In the genomic region with DNA sequence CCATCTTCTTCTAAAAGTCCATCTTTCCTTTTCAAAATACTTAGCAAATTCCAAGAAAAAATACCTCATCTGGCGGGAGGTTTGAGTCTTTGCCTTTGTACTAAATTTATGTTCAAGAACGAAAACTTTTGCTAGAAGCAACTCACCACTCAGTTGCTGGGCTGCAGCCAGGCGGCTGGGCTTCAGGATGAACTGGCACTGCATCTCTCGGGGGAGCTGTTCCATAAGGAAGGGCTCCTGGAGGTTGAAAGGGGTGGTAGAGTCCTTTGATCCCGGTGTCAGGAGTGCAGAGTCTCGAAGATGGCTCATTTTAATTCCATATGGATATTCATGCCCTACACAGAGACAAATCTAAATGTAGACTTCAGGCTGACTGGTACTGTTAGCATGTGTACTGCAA, we compare ENCODE assay signal across 20 cellular contexts.
"Had no signal": no experiment of that assay in that cellular context is flagged by ENCODE, and none has a peak within 500 bp of the region (broad histone marks: within the 10 kb centered on the region; RNA-seq: fewer than 3 reads in every experiment).

No MANE protein-coding gene starts in this region.

- H3K4me1 ChIP-seq: heart left ventricle, left ventricle myocardium inferior, lower lobe of right lung, sigmoid colon had no signal

- H3K4me3 ChIP-seq: coronary artery, heart left ventricle, left ventricle myocardium inferior, lower lobe of right lung, sigmoid colon, skin epidermis, thoracic aorta had no signal

- H3K27ac ChIP-seq: coronary artery, heart left ventricle, left ventricle myocardium inferior, lower lobe of right lung, sigmoid colon, skin epidermis, thoracic aorta had no signal

- ATAC-seq: heart left ventricle; left cardiac atrium; lower lobe of right lung; naive thymus-derived CD4-positive, alpha-beta T cell; stimulated activated naive B cell treated with anti-CD40 and anti-IgM and Interleukin-4, amounts not matched to agents 10 μg/mL and 1 μg/mL and 100 μg/mL, for 72 hours; stimulated activated naive CD8-positive, alpha-beta T cell treated with anti-CD3 and anti-CD28 coated beads, Interleukin-15, amount 100 ng/mL, for 72 hours had no signal

- H3K4me3 Mint-ChIP-seq: immature natural killer cell; naive thymus-derived CD4-positive, alpha-beta T cell; stimulated activated naive B cell treated with anti-CD40 and anti-IgM and Interleukin-4, amounts not matched to agents 10 μg/mL and 1 μg/mL and 100 μg/mL, for 72 hours; stimulated activated naive CD8-positive, alpha-beta T cell treated with anti-CD3 and anti-CD28 coated beads, Interleukin-15, amount 100 ng/mL, for 72 hours had no signal

- H3K36me3 Mint-ChIP-seq: immature natural killer cell; naive thymus-derived CD4-positive, alpha-beta T cell had no signal

- H3K36me3 ChIP-seq: heart left ventricle, left ventricle myocardium inferior, sigmoid colon, thoracic aorta had no signal

- DNase-seq: effector CD4-positive, alpha-beta T cell; foreskin melanocyte; heart left ventricle; hippocampal formation; immature natural killer cell; kidney; left cardiac atrium; left ventricle myocardium inferior; lower lobe of right lung; mesenchymal stem cell; naive thymus-derived CD4-positive, alpha-beta T cell; sigmoid colon; stimulated activated CD4-positive, alpha-beta T cell treated with anti-CD3 and anti-CD28 coated beads, Interleukin-2, amount 100 ng/mL, for 24 hours; stimulated activated CD4-positive, alpha-beta T cell treated with anti-CD3 and anti-CD28 coated beads, Interleukin-4, amount 100 ng/mL, for 4 hours; stimulated activated naive B cell treated with anti-CD40 and anti-IgM and Interleukin-4, amounts not matched to agents 10 μg/mL and 1 μg/mL and 100 μg/mL, for 72 hours; stimulated activated naive CD8-positive, alpha-beta T cell treated with anti-CD3 and anti-CD28 coated beads, Interleukin-15, amount 100 ng/mL, for 72 hours; trophoblast cell had no signal

- H3K9me3 ChIP-seq: heart left ventricle, left ventricle myocardium inferior, lower lobe of right lung, sigmoid colon, thoracic aorta had no signal

- H3K27ac Mint-ChIP-seq: immature natural killer cell; naive thymus-derived CD4-positive, alpha-beta T cell; stimulated activated naive B cell treated with anti-CD40 and anti-IgM and Interleukin-4, amounts not matched to agents 10 μg/mL and 1 μg/mL and 100 μg/mL, for 72 hours; stimulated activated naive CD8-positive, alpha-beta T cell treated with anti-CD3 and anti-CD28 coated beads, Interleukin-15, amount 100 ng/mL, for 72 hours had no signal

- H3K9me3 Mint-ChIP-seq: immature natural killer cell; naive thymus-derived CD4-positive, alpha-beta T cell; stimulated activated naive B cell treated with anti-CD40 and anti-IgM and Interleukin-4, amounts not matched to agents 10 μg/mL and 1 μg/mL and 100 μg/mL, for 72 hours; stimulated activated naive CD8-positive, alpha-beta T cell treated with anti-CD3 and anti-CD28 coated beads, Interleukin-15, amount 100 ng/mL, for 72 hours had no signal

- H3K27me3 ChIP-seq: heart left ventricle, sigmoid colon had no signal

- H3K4me1 Mint-ChIP-seq: immature natural killer cell; naive thymus-derived CD4-positive, alpha-beta T cell; stimulated activated naive B cell treated with anti-CD40 and anti-IgM and Interleukin-4, amounts not matched to agents 10 μg/mL and 1 μg/mL and 100 μg/mL, for 72 hours; stimulated activated naive CD8-positive, alpha-beta T cell treated with anti-CD3 and anti-CD28 coated beads, Interleukin-15, amount 100 ng/mL, for 72 hours had no signal
